In the genomic region with DNA sequence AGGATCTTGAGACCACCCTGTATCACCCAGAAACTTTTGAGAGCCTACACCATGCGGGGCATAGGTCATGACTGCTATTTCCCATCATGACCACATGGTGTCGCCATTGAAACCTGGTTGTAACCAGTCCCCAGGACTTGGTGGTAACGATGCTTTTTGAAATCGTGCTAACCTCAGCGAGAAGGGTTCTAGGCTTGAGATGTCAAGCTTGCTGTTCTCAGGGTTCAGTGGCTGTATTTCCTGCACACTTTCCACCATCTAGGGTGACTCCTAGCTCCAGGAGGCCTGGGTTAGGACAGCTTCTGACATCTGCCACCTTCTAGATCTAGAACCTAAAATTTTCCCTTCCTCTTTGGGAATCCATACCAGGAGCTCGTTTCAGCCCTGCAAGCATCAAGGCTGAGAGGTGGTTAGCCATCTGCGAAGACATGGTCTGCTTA, we compare ENCODE assay signal across 8 cellular contexts. TPM values are rescaled to one million over a fixed set of nuclear protein-coding genes. Genes with fewer than 3 reads are reported as not detected.
DNase-seq lines count a peak whose midpoint lies in the region; ATAC-seq and TF ChIP-seq lines count a peak whose summit lies in the region.

No MANE protein-coding gene starts in this region.

- peak; percentile 59 for DNase-seq in HCEC 1CT
- peak; percentile 80 for DNase-seq in NCI-H748 (lab: John Stamatoyannopoulos, UW; ENCODE audit: unreplicated experiment)
- peak; percentile 46 to 58 for DNase-seq in activated CD4-positive, alpha-beta T cell treated with anti-CD3 and anti-CD28 coated beads, Interleukin-2, amount 50 U/mL, for 48 hours
- DNase-seq in effector CD8-positive, alpha-beta T cell (lab: John Stamatoyannopoulos, UW) = peak; percentile 13
- DNase-seq in lung microvascular endothelial cell (ENCODE audit: low read depth in 2 of 2) = peak; percentile 79 to 89
- peak; percentile 26 to 40 for DNase-seq in stimulated activated CD8-positive, alpha-beta memory T cell treated with anti-CD3 and anti-CD28 coated beads, Interleukin-2, amount 100 ng/mL, for 1 hour (ENCODE audit: low read depth in 2 of 2)

- ATAC-seq in HG03342 (IDR thresholded peaks at IDR 0.05; ENCODE audit: unreplicated experiment) = no peak

- H3K27ac ChIP-seq in C4-2B = no peak overlapping the region

- TF ChIP-seq CTCF in C4-2B (conservative IDR thresholded peaks at IDR 0.05) = peak; percentile 92

RNA-seq across cellular contexts. Expression of gene SPNS3, which starts 13.0 kb away (rescaled TPM):
- total RNA-seq in lung microvascular endothelial cell = 0.22 and 0.40 TPM in 2 replicates

RNA-seq across cellular contexts. Expression of gene UBE2G1, which starts 54.2 kb away (rescaled TPM):
- total RNA-seq in lung microvascular endothelial cell = 27.5 and 32.9 TPM in 2 replicates

Comparison
In these comparisons a context has a peak if more than half of its experiments do, and no peak if none do; other contexts are left out.
1. DNase-seq: peak in every context shown above with its lines; median percentile 84 in lung microvascular endothelial cell; 80 in NCI-H748; 59 in HCEC 1CT; 52 in activated CD4-positive, alpha-beta T cell treated with anti-CD3 and anti-CD28 coated beads, Interleukin-2, amount 50 U/mL, for 48 hours; 33 in stimulated activated CD8-positive, alpha-beta memory T cell treated with anti-CD3 and anti-CD28 coated beads, Interleukin-2, amount 100 ng/mL, for 1 hour; 13 in effector CD8-positive, alpha-beta T cell.